In the genomic region with DNA sequence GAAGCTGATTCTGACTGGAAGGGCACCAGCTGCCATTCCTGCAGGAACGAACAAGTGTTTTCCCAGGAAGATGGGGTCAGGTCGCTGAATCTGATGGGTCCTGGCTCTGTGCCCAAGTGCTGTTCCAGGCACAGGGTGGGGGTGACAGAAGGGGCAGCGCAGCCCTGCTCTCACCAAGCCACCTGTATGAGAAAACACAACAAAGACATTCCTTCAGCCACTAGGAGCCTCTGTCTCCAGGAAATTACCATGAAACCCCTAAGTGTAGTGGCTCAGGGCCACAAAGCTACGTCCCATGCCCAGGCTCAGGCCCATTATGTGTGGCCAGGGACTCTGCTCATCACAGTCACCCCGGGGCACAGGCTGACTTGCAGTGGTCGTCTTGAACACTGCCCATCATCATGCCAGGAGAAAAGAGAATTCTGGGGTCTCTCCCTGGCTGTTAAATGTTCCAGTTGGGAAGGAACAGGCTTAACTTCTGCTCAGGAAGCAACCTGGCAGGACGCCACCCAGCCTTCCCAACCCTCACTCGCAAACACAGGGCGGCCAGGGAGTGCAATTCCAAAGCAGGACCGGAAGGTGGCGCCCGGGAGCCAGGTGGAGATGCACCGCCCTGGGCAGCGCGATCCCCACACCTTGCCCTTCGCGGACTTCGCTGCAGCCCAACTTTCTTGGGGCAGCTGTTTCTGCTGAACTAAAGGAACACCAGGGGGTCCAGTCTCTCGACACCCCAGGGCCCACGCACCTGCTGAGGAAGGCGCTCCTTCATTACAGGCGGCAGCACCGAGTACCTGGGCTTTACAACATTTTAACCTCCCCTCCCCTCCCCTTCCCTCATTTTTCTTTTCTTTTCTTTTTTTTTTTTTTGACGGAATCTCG, we compare ENCODE assay signal across 8 cellular contexts. TPM values are rescaled to one million over a fixed set of nuclear protein-coding genes. Genes with fewer than 3 reads are reported as not detected.
A peak's percentile ranks its signal among the peaks of the same experiment; 100 is the strongest.
DNase-seq lines count a peak whose midpoint lies in the region; ATAC-seq, FAIRE-seq and TF ChIP-seq lines count a peak whose summit lies in the region.

No MANE protein-coding gene starts in this region.

- FAIRE-seq in GM19239 (lab: Jason Lieb, UNC) = no peak

- no peaks in the 10 kb centered on the region for H3K9me3 ChIP-seq in PC-9 (ENCODE audit: insufficient read depth, low read depth)

- peaks cover 34% of the 10 kb centered on the region for H3F3A ChIP-seq in PC-9 (ENCODE audit: insufficient read depth, low read depth)

- H3K27ac ChIP-seq in PC-9 = peak overlapping the region; percentile 99; the same call in 1 of the 2 replicates

- TF ChIP-seq CTCF in PC-9 (conservative IDR thresholded peaks at IDR 0.05) (peak; percentile 97), nephron progenitor cell (IDR thresholded peaks at IDR 0.05) (peak; percentile 99)

- no peak overlapping the region for H3K4me3 Mint-ChIP-seq in nephron progenitor cell
- no peak overlapping the region for H3K4me3 Mint-ChIP-seq in stimulated activated naive B cell treated with anti-CD40 and anti-IgM and Interleukin-4, amounts not matched to agents 10 μg/mL and 1 μg/mL and 100 μg/mL, for 72 hours

- no peak overlapping the region for H3K27ac Mint-ChIP-seq in nephron progenitor cell
- no peak overlapping the region for H3K27ac Mint-ChIP-seq in stimulated activated naive B cell treated with anti-CD40 and anti-IgM and Interleukin-4, amounts not matched to agents 10 μg/mL and 1 μg/mL and 100 μg/mL, for 72 hours

- H3K9me2 ChIP-seq in PC-9 (ENCODE audit: insufficient read depth) = no peaks in the 10 kb centered on the region

- H3K4me2 ChIP-seq in PC-9 = peak overlapping the region; percentile 84

- H3K27me3 Mint-ChIP-seq in nephron progenitor cell (ENCODE audit: low read depth, poor library complexity) = peaks cover 33% of the 10 kb centered on the region
- peaks cover 11 to 17% of the 10 kb centered on the region in 2 donors for H3K27me3 Mint-ChIP-seq in stimulated activated naive B cell treated with anti-CD40 and anti-IgM and Interleukin-4, amounts not matched to agents 10 μg/mL and 1 μg/mL and 100 μg/mL, for 72 hours

- no TSS peak for BruUV-seq in PC-9 (replicated peaks; lab: Mats Ljungman, UMichigan)

- DNase-seq in AG20443 (ENCODE audit: low spot score) (peak; percentile 96), GM19239 (ENCODE audit: insufficient read length, low spot score) (peak; percentile 73), HuH-7 (ENCODE audit: low spot score) (peak; percentile 94), PC-9 (peak; percentile 60 to 89), fibroblast of peridontal ligament (ENCODE audit: extremely low read depth) (peak; percentile 58), nephron progenitor cell (peak; percentile 85)
- DNase-seq in activated T-cell treated with anti-CD3 and anti-CD28 coated beads, Interleukin-2, amount 50 U/mL, for 48 hours = peak; percentile 87
- peak; percentile 55 for DNase-seq in stimulated activated naive B cell treated with anti-CD40 and anti-IgM and Interleukin-4, amounts not matched to agents 10 μg/mL and 1 μg/mL and 100 μg/mL, for 72 hours

- peaks cover 38% of the 10 kb centered on the region for H3K4me1 ChIP-seq in PC-9 (replicated peaks; ENCODE audit: insufficient read depth)

- intact Hi-C loops in PC-9 (cut with micrococcal nuclease; ENCODE audit: unreplicated experiment) = loop anchor here (1.0 to 5.0 kb wide), 3 partner anchors 28 to 135 kb away; no protein-coding TSS in a partner anchor

- no peaks in the 10 kb centered on the region for H3K27me3 ChIP-seq in PC-9 (ENCODE audit: insufficient read depth, low read depth)

- POLR2A ChIA-PET in PC-9 (lab: Charles Lee; ENCODE audit: unreplicated experiment) = no interaction called here

- ATAC-seq in stimulated activated naive B cell treated with anti-CD40 and anti-IgM and Interleukin-4, amounts not matched to agents 10 μg/mL and 1 μg/mL and 100 μg/mL, for 72 hours (replicated peaks) = peak; percentile 91 to 97

- no peaks in the 10 kb centered on the region for H3K36me3 ChIP-seq in PC-9 (ENCODE audit: low read depth)

- no peaks in the 10 kb centered on the region for H3K9me3 Mint-ChIP-seq in nephron progenitor cell
- no peaks in the 10 kb centered on the region for H3K9me3 Mint-ChIP-seq in stimulated activated naive B cell treated with anti-CD40 and anti-IgM and Interleukin-4, amounts not matched to agents 10 μg/mL and 1 μg/mL and 100 μg/mL, for 72 hours

- no peaks in the 10 kb centered on the region for H3K79me2 ChIP-seq in PC-9 (ENCODE audit: low read depth)

- CTCF ChIA-PET in PC-9 (lab: Charles Lee) = interaction anchor here (0.6 to 2.2 kb wide), 5 partner anchors 29 to 150 kb away, joined by 4 to 28 read pairs (median 12); no protein-coding TSS in a partner anchor

- peak overlapping the region; percentile 67 for H2AFZ ChIP-seq in PC-9

- H3K4me3 ChIP-seq in PC-9 = peak overlapping the region; percentile 41; the same call in 1 of the 2 replicates

- H3K36me3 Mint-ChIP-seq in nephron progenitor cell (ENCODE audit: low read depth) = no peaks in the 10 kb centered on the region
- H3K36me3 Mint-ChIP-seq in stimulated activated naive B cell treated with anti-CD40 and anti-IgM and Interleukin-4, amounts not matched to agents 10 μg/mL and 1 μg/mL and 100 μg/mL, for 72 hours = no peaks in the 10 kb centered on the region

- H4K20me1 ChIP-seq in PC-9 (ENCODE audit: insufficient read depth) = no peaks in the 10 kb centered on the region

- no peaks in the 10 kb centered on the region for H3K4me1 Mint-ChIP-seq in nephron progenitor cell
- peaks cover 0 to 4% of the 10 kb centered on the region in 2 donors for H3K4me1 Mint-ChIP-seq in stimulated activated naive B cell treated with anti-CD40 and anti-IgM and Interleukin-4, amounts not matched to agents 10 μg/mL and 1 μg/mL and 100 μg/mL, for 72 hours

RNA-seq across cellular contexts. Expression of gene SFTPB, which starts 11.0 kb away (rescaled TPM):
- not detected in 2 replicates for total RNA-seq in PC-9 (2021)

RNA-seq across cellular contexts. Expression of gene GNLY, which starts 15.1 kb away (rescaled TPM):
- not detected in 2 replicates for total RNA-seq in PC-9 (2021)

Comparison
In these comparisons a context has a peak if more than half of its experiments do, and no peak if none do; other contexts are left out.
1. Peak in every context shown above with its lines: DNase-seq, ATAC-seq, H3K4me3 ChIP-seq and H3K27ac ChIP-seq.